ENCODE assay signal across 11 cellular contexts in the genomic region with DNA sequence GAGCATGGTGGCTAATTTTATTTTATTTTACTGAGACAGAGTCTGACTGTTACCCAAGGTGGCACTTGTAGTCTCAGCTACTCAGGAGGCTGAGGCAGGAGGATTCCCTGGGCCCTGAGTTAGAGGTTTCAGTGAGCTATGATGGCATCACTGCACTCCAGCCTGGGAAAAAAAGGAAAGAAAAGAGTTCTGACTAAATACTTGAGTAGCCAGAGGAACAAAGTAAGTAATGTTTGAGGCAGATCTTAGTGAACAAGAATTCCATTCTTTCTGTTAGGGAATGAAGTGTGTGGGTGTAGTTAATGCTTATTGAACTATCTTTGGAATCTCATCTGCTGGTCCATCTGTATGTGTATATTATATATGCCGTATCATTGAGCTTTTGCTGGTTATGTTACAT.
"Had no signal": no experiment of that assay in that cellular context is flagged by ENCODE, and none has a peak within 500 bp of the region (broad histone marks: within the 10 kb centered on the region; RNA-seq: fewer than 3 reads in every experiment).

No MANE protein-coding gene starts in this region.

- H3K4me3 ChIP-seq: colonic mucosa, upper lobe of left lung had no signal

- H3K36me3 ChIP-seq: colonic mucosa, upper lobe of left lung had no signal

- H3K27me3 ChIP-seq: colonic mucosa, upper lobe of left lung had no signal

- ATAC-seq: T-helper 17 cell had no signal

- H3K4me1 ChIP-seq: colonic mucosa, upper lobe of left lung had no signal

- H3K9me3 ChIP-seq: colonic mucosa, upper lobe of left lung had no signal

- DNase-seq: activated B cell treated with CpG ODN at 0.5 μM for 24 hours; activated CD4-positive, alpha-beta T cell treated with anti-CD3 and anti-CD28 coated beads, Interleukin-2, amount 10 ng/mL, durations not matched to agents 24 days and 14 days; activated naive CD4-positive, alpha-beta T cell treated with anti-CD3 and anti-CD28 coated beads, Interleukin-2, amount 50 U/mL, for 16 hours; activated T-cell treated with anti-CD3 and anti-CD28 coated beads for 4 hours; amygdala; colonic mucosa; effector CD4-positive, alpha-beta T cell; nephron progenitor cell; stimulated activated CD4-positive, alpha-beta T cell treated with anti-CD3 and anti-CD28 coated beads, Interleukin-4, amount 100 ng/mL, for 24 hours; T-helper 17 cell; upper lobe of left lung had no signal

- H3K27ac ChIP-seq: colonic mucosa, upper lobe of left lung had no signal
